1 cellular context compared by ENCODE assay signal in genomic region chr15:73822998-73823397, GRCh38.
A peak's percentile ranks its signal among the peaks of the same experiment; 100 is the strongest.
TF ChIP-seq lines count a peak whose summit lies in the region.

No MANE protein-coding gene starts in this region.

TF ChIP-seq in HepG2, 621 proteins besides CTCF, POLR2A, EP300 and RAD21 (continued from another document):
- TF ChIP-seq MTERF4 (CRISPR knock-in tag; IDR thresholded peaks at IDR 0.05) (no peak), ATRX (CRISPR knock-in tag; IDR thresholded peaks at IDR 0.05; ENCODE audit: borderline replicate concordance) (no peak), GABPA (IDR thresholded peaks at IDR 0.05; ENCODE audit: low read depth, low read length) (no peak), GABPA (CRISPR knock-in tag; IDR thresholded peaks at IDR 0.05; ENCODE audit: low read depth) (peak; percentile 70), DDIT3 (CRISPR knock-in tag; IDR thresholded peaks at IDR 0.05) (no peak), ZNF562 (CRISPR knock-in tag; IDR thresholded peaks at IDR 0.05; ENCODE audit: borderline replicate concordance) (no peak), RBM39 (IDR thresholded peaks at IDR 0.05; ENCODE audit: low read depth, low read length, poor library complexity, severe bottlenecking) (no peak), GLMP (CRISPR knock-in tag; IDR thresholded peaks at IDR 0.05; ENCODE audit: borderline replicate concordance) (no peak), SAP130 (CRISPR knock-in tag; IDR thresholded peaks at IDR 0.05; ENCODE audit: low read depth) (peak; percentile 35; the same call in 1 of the 2 replicates), HBP1 (CRISPR knock-in tag; IDR thresholded peaks at IDR 0.05; ENCODE audit: low read depth) (0 out of 2 replicates have a peak, but pooled peaks have one; percentile 34), NFYC (CRISPR knock-in tag; IDR thresholded peaks at IDR 0.05) (no peak), PAF1 (CRISPR knock-in tag; IDR thresholded peaks at IDR 0.05) (no peak), ZNF296 (CRISPR knock-in tag; conservative IDR thresholded peaks at IDR 0.05) (no peak), REST (IDR thresholded peaks at IDR 0.05; ENCODE audit: borderline replicate concordance in 1 of 2, low read depth in 1 of 2, low read length in 2 of 2) (peak; percentile 80 to 96), FLYWCH1 (CRISPR knock-in tag; IDR thresholded peaks at IDR 0.05) (peak; percentile 55; the same call in 1 of the 2 replicates), ZNF17 (CRISPR knock-in tag; IDR thresholded peaks at IDR 0.05) (no peak), PHF21A (CRISPR knock-in tag; IDR thresholded peaks at IDR 0.05) (no peak), PRDM15 (CRISPR knock-in tag; IDR thresholded peaks at IDR 0.05) (no peak), BCL6 (CRISPR knock-in tag; IDR thresholded peaks at IDR 0.05) (peak; percentile 44; the same call in 1 of the 2 replicates), SRSF4 (IDR thresholded peaks at IDR 0.05; ENCODE audit: low read depth, low read length, poor library complexity, severe bottlenecking) (no peak), SMAD9 (CRISPR knock-in tag; IDR thresholded peaks at IDR 0.05) (no peak), YY1 (IDR thresholded peaks at IDR 0.05; ENCODE audit: insufficient read depth, insufficient replicate concordance, low read depth, low read length) (no peak), ZNF567 (CRISPR knock-in tag; IDR thresholded peaks at IDR 0.05; ENCODE audit: borderline replicate concordance) (no peak), NCOA5 (CRISPR knock-in tag; IDR thresholded peaks at IDR 0.05) (no peak), RARA (CRISPR knock-in tag; IDR thresholded peaks at IDR 0.05) (0 out of 2 replicates have a peak, but pooled peaks have one; percentile 25), KDM4B (CRISPR knock-in tag; IDR thresholded peaks at IDR 0.05) (no peak), ELF3 (CRISPR knock-in tag; IDR thresholded peaks at IDR 0.05) (0 out of 2 replicates have a peak, but pooled peaks have one; percentile 19), TFDP2 (CRISPR knock-in tag; IDR thresholded peaks at IDR 0.05) (no peak), GMEB2 (CRISPR knock-in tag; IDR thresholded peaks at IDR 0.05; ENCODE audit: low read depth) (no peak), FOXA3 (CRISPR knock-in tag; IDR thresholded peaks at IDR 0.05) (no peak), ZNF441 (CRISPR knock-in tag; IDR thresholded peaks at IDR 0.05; ENCODE audit: borderline replicate concordance) (peak; percentile 31; the same call in 1 of the 2 replicates), ZNF747 (CRISPR knock-in tag; IDR thresholded peaks at IDR 0.05; ENCODE audit: borderline replicate concordance) (no peak), ZNF687 (CRISPR knock-in tag; IDR thresholded peaks at IDR 0.05) (no peak), PTBP1 (IDR thresholded peaks at IDR 0.05; ENCODE audit: low read depth, low read length, poor library complexity, severe bottlenecking) (no peak), ZNF615 (CRISPR knock-in tag; IDR thresholded peaks at IDR 0.05; ENCODE audit: borderline replicate concordance) (no peak), HNF4A (CRISPR knock-in tag; IDR thresholded peaks at IDR 0.05) (no peak), TCF7 (IDR thresholded peaks at IDR 0.05; ENCODE audit: low read depth) (no peak), GABPB1 (CRISPR knock-in tag; IDR thresholded peaks at IDR 0.05) (peak; percentile 30; the same call in 1 of the 2 replicates), ZBTB7A (CRISPR knock-in tag; IDR thresholded peaks at IDR 0.05) (no peak)
